In genomic region chr2:226699321-226699720, GRCh38 we compare ENCODE assay signal across 11 cellular contexts.
A peak's percentile ranks its signal among the peaks of the same experiment; 100 is the strongest.
DNase-seq lines count a peak whose midpoint lies in the region; ATAC-seq, FAIRE-seq and TF ChIP-seq lines count a peak whose summit lies in the region.
"Had no signal": no experiment of that assay in that cellular context is flagged by ENCODE, and none has a peak within 500 bp of the region (broad histone marks: within the 10 kb centered on the region; RNA-seq: fewer than 3 reads in every experiment).

No MANE protein-coding gene starts in this region.

- DNase-seq in GM23248: peak; percentile 62
- DNase-seq in adrenal gland: peak; percentile 68 to 93 (median 84)
- peak; percentile 62 to 89 (median 73) for DNase-seq in heart left ventricle
- DNase-seq in smooth muscle cell (lab: John Stamatoyannopoulos, UW; ENCODE audit: unreplicated experiment): peak; percentile 15
- no peak for DNase-seq in T-helper 2 cell
- DNase-seq in urothelium cell line (ENCODE audit: low spot score): no peak
- no peak for DNase-seq in stimulated activated CD4-positive, alpha-beta T cell treated with anti-CD3 and anti-CD28 coated beads, Interleukin-2, amount 100 ng/mL, for 24 hours
- DNase-seq: NCI-H187 had no signal

- H3K36me3 ChIP-seq in GM23248 (ENCODE audit: low read depth) (no peaks in the 10 kb centered on the region), adrenal gland (replicated peaks in 1 of 2) (no peaks in the 10 kb centered on the region), heart left ventricle (no peaks in the 10 kb centered on the region), smooth muscle cell (ENCODE audit: low read depth) (no peaks in the 10 kb centered on the region)
- H3K36me3 ChIP-seq: HAP-1 had no signal

- TF ChIP-seq POLR2A in adrenal gland (IDR thresholded peaks at IDR 0.05) (no peak), heart left ventricle (IDR thresholded peaks at IDR 0.05) (no peak)

- H4K20me1 ChIP-seq in GM23248 (ENCODE audit: insufficient read depth): no peaks in the 10 kb centered on the region
- no peaks in the 10 kb centered on the region for H4K20me1 ChIP-seq in smooth muscle cell (ENCODE audit: low read depth)

- no peaks in the 10 kb centered on the region for H3K79me2 ChIP-seq in GM23248 (ENCODE audit: insufficient read depth)
- H3K79me2 ChIP-seq in smooth muscle cell (ENCODE audit: low read depth): no peaks in the 10 kb centered on the region

- intact Hi-C loops in adrenal gland (cut with DNase I): no loop called here
- intact Hi-C loops in heart left ventricle (cut with DNase I): loop anchor here in 2 of 10 donors (10.0 kb wide), 1 partner anchor 95 kb away; the partner anchor contains the start of gene IRS1 (in 2 of the 2)

- H3F3A ChIP-seq in GM23248 (ENCODE audit: insufficient read depth): peaks cover 18% of the 10 kb centered on the region
- H3F3A ChIP-seq in smooth muscle cell (ENCODE audit: low read depth): peaks cover 10% of the 10 kb centered on the region

- ATAC-seq in heart left ventricle (peak; percentile 80 to 97 (median 92)), HG03460 (IDR thresholded peaks at IDR 0.05; ENCODE audit: unreplicated experiment) (no peak)

- in situ Hi-C loops in GM23248 (cut with MboI): no loop called here

- H3K27ac ChIP-seq in GM23248: no peak overlapping the region
- no peak overlapping the region for H3K27ac ChIP-seq in adrenal gland
- peak overlapping the region in 3 of 12 donors; percentile 10 to 39 (median 26) for H3K27ac ChIP-seq in heart left ventricle
- H3K27ac ChIP-seq in smooth muscle cell (ENCODE audit: low read depth): no peak overlapping the region
- H3K27ac ChIP-seq: HL-60 had no signal

- FAIRE-seq in urothelium cell line (lab: Jason Lieb, UNC): no peak

- H3K9ac ChIP-seq in GM23248 (no peak overlapping the region), smooth muscle cell (ENCODE audit: low read depth) (no peak overlapping the region)

- peak in 2 of 6 experiments; percentile 13 to 25 for TF ChIP-seq CTCF in adrenal gland (IDR thresholded peaks at IDR 0.05)
- peak in 4 of 12 donors; percentile 11 to 31 (median 18) for TF ChIP-seq CTCF in heart left ventricle (IDR thresholded peaks at IDR 0.05)
- no peak for TF ChIP-seq CTCF in smooth muscle cell (IDR thresholded peaks at IDR 0.05; ENCODE audit: borderline replicate concordance, insufficient read depth, poor library complexity, severe bottlenecking)

- WGBS in GM23248 (ENCODE audit: low coverage in 1 of 2, low lambda C conversion rate in 2 of 2, missing lambda C conversion rate in 2 of 2), 2 experiments: 19 to 23% methylated on average over 2 of the region's 2 CpGs
- WGBS in adrenal gland, 4 donors: 29 to 71% (median 58%) methylated on average over 2 of the region's 2 CpGs
- 32 to 50% (median 38%) methylated on average over 2 of the region's 2 CpGs for WGBS in heart left ventricle, 4 donors
- 34% methylated on average over 2 of the region's 2 CpGs for WGBS in smooth muscle cell (ENCODE audit: low lambda C conversion rate)

- H3K27me3 ChIP-seq in GM23248 (replicated peaks; ENCODE audit: insufficient read depth) (no peaks in the 10 kb centered on the region), adrenal gland (no peaks in the 10 kb centered on the region), heart left ventricle (no peaks in the 10 kb centered on the region), smooth muscle cell (ENCODE audit: low read depth) (no peaks in the 10 kb centered on the region)

- H2AFZ ChIP-seq in GM23248: no peak overlapping the region
- H2AFZ ChIP-seq in smooth muscle cell (ENCODE audit: low read depth): no peak overlapping the region

- H3K9me2 ChIP-seq in GM23248 (ENCODE audit: insufficient read depth): no peaks in the 10 kb centered on the region

- H3K9me3 ChIP-seq in GM23248 (ENCODE audit: low read depth) (no peaks in the 10 kb centered on the region), adrenal gland (replicated peaks in 1 of 3) (no peaks in the 10 kb centered on the region), heart left ventricle (no peaks in the 10 kb centered on the region), smooth muscle cell (replicated peaks; ENCODE audit: low read depth) (no peaks in the 10 kb centered on the region)
- H3K9me3 ChIP-seq: HAP-1 had no signal

- H3K4me2 ChIP-seq in GM23248 (ENCODE audit: unreplicated experiment) (peak overlapping the region; percentile 6), smooth muscle cell (no peak overlapping the region)

- H3K4me3 ChIP-seq in GM23248 (no peak overlapping the region), adrenal gland (no peak overlapping the region), heart left ventricle (no peak overlapping the region), smooth muscle cell (no peak overlapping the region)
- H3K4me3 ChIP-seq: HAP-1 had no signal

- H3K4me1 ChIP-seq in GM23248 (ENCODE audit: insufficient read depth) (peaks cover 19% of the 10 kb centered on the region), adrenal gland (replicated peaks in 1 of 2) (peaks cover 0 to 26% of the 10 kb centered on the region in 2 donors), heart left ventricle (peaks cover 0 to 15% (median 7%) of the 10 kb centered on the region in 12 donors), smooth muscle cell (ENCODE audit: low read depth) (peaks cover 6% of the 10 kb centered on the region)

Comparison
In these comparisons a context has a peak if more than half of its experiments do, and no peak if none do; other contexts are left out.
1. DNase-seq: peak in GM23248 (single experiment), adrenal gland (7 of 7), heart left ventricle (5 of 5) and smooth muscle cell (single experiment); none in T-helper 2 cell (0 of 5), urothelium cell line (single experiment) and stimulated activated CD4-positive, alpha-beta T cell treated with anti-CD3 and anti-CD28 coated beads, Interleukin-2, amount 100 ng/mL, for 24 hours (0 of 2).